In the genomic region with DNA sequence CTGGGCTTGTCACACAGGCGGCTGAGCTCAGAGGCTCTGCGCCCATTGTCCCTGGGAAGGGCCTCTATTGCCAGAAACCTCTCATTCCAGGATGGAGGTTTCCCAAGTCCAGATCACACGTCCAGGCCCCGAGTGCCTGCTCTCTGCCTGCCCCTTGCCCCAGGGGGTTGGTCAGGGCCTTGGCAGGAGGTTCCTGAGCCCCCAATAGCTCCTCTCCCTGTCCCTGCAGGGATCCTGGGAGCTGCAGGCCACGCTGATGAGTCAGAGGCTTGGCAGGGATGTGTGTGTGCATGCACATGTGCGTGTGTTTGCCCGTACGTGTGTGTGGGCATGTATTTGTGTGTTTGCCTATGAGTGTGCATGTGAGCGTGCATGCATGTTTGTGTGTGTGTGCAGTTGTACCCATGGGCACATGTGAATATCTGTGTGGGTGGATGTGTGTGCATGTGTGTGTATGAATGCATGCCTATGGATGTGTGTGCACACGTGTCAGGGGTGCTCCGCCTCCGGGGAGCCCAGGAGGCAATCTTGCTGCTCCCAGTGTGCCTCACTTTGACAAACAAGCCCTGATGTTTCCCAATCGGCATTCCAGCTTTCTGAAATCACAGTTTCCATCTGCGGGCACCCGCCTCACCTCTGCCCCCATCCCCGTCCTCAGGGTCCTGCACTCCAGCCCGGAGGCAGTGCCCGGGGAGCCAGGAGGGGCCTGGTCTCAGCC, we compare ENCODE assay signal across 8 cellular contexts.
DNase-seq lines count a peak whose midpoint lies in the region; ATAC-seq and TF ChIP-seq lines count a peak whose summit lies in the region.

No MANE protein-coding gene starts in this region.

- no peaks in the 10 kb centered on the region for H3K27me3 ChIP-seq in Caco-2 (replicated peaks; ENCODE audit: control insufficient read depth, insufficient read depth, low read length)
- peaks cover 12% of the 10 kb centered on the region for H3K27me3 ChIP-seq in foreskin keratinocyte
- H3K27me3 ChIP-seq in MM.1S (replicated peaks; ENCODE audit: insufficient read depth, low read length) = peaks cover 54% of the 10 kb centered on the region

- ATAC-seq in foreskin keratinocyte = peak; percentile 79
- ATAC-seq in HG03095 (IDR thresholded peaks at IDR 0.05; ENCODE audit: unreplicated experiment) = no peak

- H3K9me3 ChIP-seq in Caco-2 (no peaks in the 10 kb centered on the region), MM.1S (replicated peaks; ENCODE audit: insufficient read depth, low read length) (no peaks in the 10 kb centered on the region)

- H4K20me1 ChIP-seq in MM.1S (ENCODE audit: insufficient read depth, low read length) = no peaks in the 10 kb centered on the region

- TF ChIP-seq CTCF in Caco-2 (IDR thresholded peaks at IDR 0.05; ENCODE audit: insufficient read depth in 1 of 2, low read depth in 1 of 2, low read length in 1 of 2, severe bottlenecking in 1 of 2, unreplicated experiment in 1 of 2) (peak; percentile 34 to 58), foreskin keratinocyte (conservative IDR thresholded peaks at IDR 0.05) (no peak), GM10266 (IDR thresholded peaks at IDR 0.05; ENCODE audit: control insufficient read depth, insufficient read depth, low read depth, missing control alignments) (no peak), MM.1S (IDR thresholded peaks at IDR 0.05; ENCODE audit: low read length) (no peak)

- H3K4me1 Mint-ChIP-seq in Caco-2 (ENCODE audit: low read depth, unreplicated experiment) = peaks cover 33% of the 10 kb centered on the region

- H3K9me3 Mint-ChIP-seq in Caco-2 (ENCODE audit: unreplicated experiment) = peaks cover 12% of the 10 kb centered on the region

- H3K27ac ChIP-seq in foreskin keratinocyte = peak overlapping the region; percentile 10
- H3K27ac ChIP-seq in MM.1S (ENCODE audit: low read length) = no peak overlapping the region

- no peak overlapping the region for H3K9ac ChIP-seq in MM.1S (ENCODE audit: low read length)

- H3F3A ChIP-seq in MM.1S (ENCODE audit: insufficient read depth, low read length) = no peaks in the 10 kb centered on the region

- H3K4me3 ChIP-seq in Caco-2 (ENCODE audit: low read depth, low read length) = peak overlapping the region; percentile 18; the same call in 1 of the 2 replicates
- H3K4me3 ChIP-seq in MM.1S (ENCODE audit: low read length) = no peak overlapping the region

- H3K27ac Mint-ChIP-seq in Caco-2 (ENCODE audit: unreplicated experiment) = peak overlapping the region; percentile 93

- POLR2A ChIA-PET in Caco-2 (lab: Charles Lee) = interaction anchor here (0.6 to 2.4 kb wide), 9 partner anchors 21 to 121 kb away, joined by 3 to 12 read pairs (median 4); partner anchors contain the start of gene GSE1

- H2AFZ ChIP-seq in MM.1S (ENCODE audit: low read length) = no peak overlapping the region

- no peaks in the 10 kb centered on the region for H3K27me3 Mint-ChIP-seq in Caco-2 (ENCODE audit: insufficient read depth, unreplicated experiment)

- intact Hi-C loops in Caco-2 (cut with micrococcal nuclease; ENCODE audit: unreplicated experiment) = loop anchor here (1.0 kb wide), 5 partner anchors 10 to 92 kb away; no protein-coding TSS in a partner anchor

- H3K36me3 Mint-ChIP-seq in Caco-2 (ENCODE audit: insufficient read depth, unreplicated experiment) = peaks cover 15% of the 10 kb centered on the region

- BruUV-seq in Caco-2 (replicated peaks; lab: Mats Ljungman, UMichigan) = no TSS peak

- H3K4me3 Mint-ChIP-seq in Caco-2 (ENCODE audit: unreplicated experiment) = peak overlapping the region; percentile 46

- CTCF ChIA-PET in Caco-2 (lab: Charles Lee) = interaction anchor here (0.7 to 2.8 kb wide), 14 partner anchors 9 to 207 kb away, joined by 3 to 22 read pairs (median 8); partner anchors contain the start of gene GSE1

- no peak overlapping the region for H3K4me2 ChIP-seq in MM.1S (ENCODE audit: low read depth, low read length)

- no peaks in the 10 kb centered on the region for H3K9me2 ChIP-seq in MM.1S (replicated peaks; ENCODE audit: insufficient read depth, low read length)

- peak; percentile 95 to 96 for DNase-seq in Caco-2
- DNase-seq in RPMI7951 (ENCODE audit: low read depth) = peak; percentile 96
- DNase-seq in foreskin keratinocyte = peak; percentile 87 to 92
- DNase-seq in pons (ENCODE audit: low spot score) = peak; percentile 53
- DNase-seq in DMS79 treated with DMSO at 0.1 percent for 48 hours (lab: John Stamatoyannopoulos, UW) = no peak
- DNase-seq in GM10266 (ENCODE audit: extremely low spot score) = no peak
- DNase-seq in MM.1S = no peak

- H3K4me1 ChIP-seq in Caco-2 (peaks cover 36% of the 10 kb centered on the region), foreskin keratinocyte (peaks cover 12% of the 10 kb centered on the region), MM.1S (ENCODE audit: low read length) (no peaks in the 10 kb centered on the region)

- H3K36me3 ChIP-seq in Caco-2 (ENCODE audit: control insufficient read depth, insufficient read depth, low read length) (no peaks in the 10 kb centered on the region), MM.1S (replicated peaks; ENCODE audit: insufficient read depth, low read length) (no peaks in the 10 kb centered on the region)

- H3K79me2 ChIP-seq in MM.1S (ENCODE audit: low read length) = no peaks in the 10 kb centered on the region

Comparison
In these comparisons a context has a peak if more than half of its experiments do, and no peak if none do; other contexts are left out.
1. DNase-seq: peak in Caco-2 (2 of 2), RPMI7951 (single experiment), foreskin keratinocyte (2 of 2) and pons (single experiment); none in DMS79 treated with DMSO at 0.1 percent for 48 hours (single experiment), GM10266 (single experiment) and MM.1S (single experiment).
2. CTCF ChIP-seq: peak in Caco-2 (2 of 2); none in foreskin keratinocyte (single experiment), GM10266 (single experiment) and MM.1S (single experiment).